ENCODE assay signal across 23 cellular contexts in genomic region chr11:2507945-2508749, GRCh38.
A peak's percentile ranks its signal among the peaks of the same experiment; 100 is the strongest.
DNase-seq lines count a peak whose midpoint lies in the region; ATAC-seq and TF ChIP-seq lines count a peak whose summit lies in the region.
"Had no signal": no experiment of that assay in that cellular context is flagged by ENCODE, and none has a peak within 500 bp of the region (broad histone marks: within the 10 kb centered on the region; RNA-seq: fewer than 3 reads in every experiment).

No MANE protein-coding gene starts in this region.

- no peak overlapping the region for H3K9ac ChIP-seq in H9 (ENCODE audit: extremely low read depth, insufficient read length, low read length)

- no peak overlapping the region for H3K18ac ChIP-seq in H9 (ENCODE audit: insufficient read length, low read depth, low read length)

- H3K36me3 Mint-ChIP-seq in H9 (ENCODE audit: insufficient read depth in 1 of 3, low read depth in 3 of 3), result no peaks in the 10 kb centered on the region

- no peak overlapping the region; the same call in 1 of the 2 replicates for H3K14ac ChIP-seq in H9 (ENCODE audit: insufficient read depth, low read length)

- no peak overlapping the region for H3K56ac ChIP-seq in H9 (ENCODE audit: insufficient read length, low read depth, low read length)

- peaks cover 92% of the 10 kb centered on the region for H3K27me3 Mint-ChIP-seq in H9 (ENCODE audit: low read depth)

- H3K23me2 ChIP-seq in H9 (ENCODE audit: insufficient read length, low read depth, low read length, poor library complexity, severe bottlenecking), result no peaks in the 10 kb centered on the region

- H3K4me1 ChIP-seq in H9 (ENCODE audit: insufficient read depth, low read length) (no peaks in the 10 kb centered on the region), spleen (peaks cover 0 to 34% (median 11%) of the 10 kb centered on the region in 6 donors)
- H3K4me1 ChIP-seq: ascending aorta had no signal

- H3K36me3 ChIP-seq in spleen, result no peaks in the 10 kb centered on the region
- H3K36me3 ChIP-seq: ascending aorta had no signal

- no peak overlapping the region for H3T11ph ChIP-seq in H9 (ENCODE audit: low read length)

- H3K9me3 ChIP-seq in H9 (ENCODE audit: control insufficient read depth, low read depth, low read length), result no peaks in the 10 kb centered on the region
- H3K9me3 ChIP-seq in spleen, result no peaks in the 10 kb centered on the region
- H3K9me3 ChIP-seq: ascending aorta had no signal

- peak; percentile 53 for DNase-seq in activated effector memory CD4-positive, alpha-beta T cell treated with anti-CD3 and anti-CD28 coated beads, Interleukin-2, amount 50 U/mL, for 16 hours
- DNase-seq in activated effector memory CD4-positive, alpha-beta T cell treated with Interleukin-2 at 50 U/mL for 16 hours, result no peak
- DNase-seq in H9 (peak; percentile 15), iPS-NIHi7 (ENCODE audit: extremely low spot score) (peak; percentile 4), spleen (peak; percentile 51), HPDE6-E6E7 (ENCODE audit: extremely low spot score) (no peak)
- DNase-seq: activated CD4-positive, alpha-beta T cell treated with anti-CD3 and anti-CD28 coated beads, Interleukin-2, amount 50 U/mL, for 1 hour; activated naive CD4-positive, alpha-beta T cell treated with anti-CD3 and anti-CD28 coated beads, Interleukin-2, amount 50 U/mL, for 16 hours; mammary epithelial cell; MM.1S; NCI-H146; NCI-H2171; NCI-H524; nucleus accumbens; stimulated activated CD8-positive, alpha-beta memory T cell treated with anti-CD3 and anti-CD28 coated beads, Interleukin-4, amount 100 ng/mL, for 48 hours had no signal

- no peak overlapping the region for H2BK12ac ChIP-seq in H9 (ENCODE audit: insufficient read length, low read depth, low read length)

- H2BK20ac ChIP-seq in H9 (ENCODE audit: low read depth, low read length, poor library complexity, severe bottlenecking), result no peak overlapping the region

- TF ChIP-seq POLR2A in spleen (IDR thresholded peaks at IDR 0.05), result no peak

- H3K79me2 ChIP-seq in H9 (ENCODE audit: insufficient read depth, low read length), result no peaks in the 10 kb centered on the region
- H3K79me2 ChIP-seq: hepatocyte had no signal

- no peaks in the 10 kb centered on the region for H4K20me1 ChIP-seq in H9 (ENCODE audit: control insufficient read depth, insufficient read depth, insufficient read length)

- no peak overlapping the region for H2BK120ac ChIP-seq in H9 (ENCODE audit: low read depth, low read length, poor library complexity, severe bottlenecking)

- H4K91ac ChIP-seq in H9 (ENCODE audit: insufficient read length, low read depth, low read length), result no peak overlapping the region

- peaks cover 25% of the 10 kb centered on the region; the same call in 1 of the 2 replicates for H3K27me3 ChIP-seq in H9 (ENCODE audit: insufficient read depth, low read length)
- no peaks in the 10 kb centered on the region for H3K27me3 ChIP-seq in spleen (replicated peaks in 1 of 7)
- H3K27me3 ChIP-seq: ascending aorta had no signal

- WGBS in H9 (ENCODE audit: extremely low coverage, insufficient read length, low lambda C conversion rate), result no CpG with 5 or more reads among the region's 12 CpGs
- 78 to 91% (median 88%) methylated on average over 9 to 12 of the region's 12 CpGs for WGBS in spleen, 5 donors

- no peak overlapping the region for H4K5ac ChIP-seq in H9 (ENCODE audit: insufficient read length, low read depth, low read length)

- H2BK5ac ChIP-seq in H9 (ENCODE audit: insufficient read length, low read length), result no peak overlapping the region

- H3K9me3 Mint-ChIP-seq in H9, result no peaks in the 10 kb centered on the region
- H3K9me3 Mint-ChIP-seq: central memory CD8-positive, alpha-beta T cell had no signal

- intact Hi-C loops in spleen (cut with DNase I; ENCODE audit: low total_unique reads), result no loop called here

- no peak overlapping the region for H2BK15ac ChIP-seq in H9 (ENCODE audit: low read depth, low read length)

- H2AK5ac ChIP-seq in H9 (ENCODE audit: insufficient read length, low read length), result no peak overlapping the region

- no peak overlapping the region for H3K4me2 ChIP-seq in H9 (ENCODE audit: insufficient read depth, insufficient read length, low read length)
- H3K4me2 ChIP-seq: hepatocyte had no signal

- ATAC-seq in GM18907 (IDR thresholded peaks at IDR 0.05; ENCODE audit: unreplicated experiment) (no peak), HG03342 (IDR thresholded peaks at IDR 0.05; ENCODE audit: unreplicated experiment) (no peak)

- no peaks in the 10 kb centered on the region for H3K4me1 Mint-ChIP-seq in H9

- no peaks in the 10 kb centered on the region for H3K79me1 ChIP-seq in H9 (ENCODE audit: insufficient read depth, low read depth, low read length, poor library complexity, severe bottlenecking)

- H3K4ac ChIP-seq in H9 (ENCODE audit: low read depth, low read length), result no peak overlapping the region

- no peak overlapping the region for H3K4me3 Mint-ChIP-seq in H9
- H3K4me3 Mint-ChIP-seq: central memory CD8-positive, alpha-beta T cell had no signal

- TF ChIP-seq CTCF in H9 (conservative IDR thresholded peaks at IDR 0.05) (no peak), spleen (IDR thresholded peaks at IDR 0.05 in 8 of 11, conservative IDR thresholded peaks at IDR 0.05 in 3 of 11) (no peak)

- H4K8ac ChIP-seq in H9 (replicated peaks; ENCODE audit: insufficient read length, low read depth, low read length), result no peak overlapping the region

- H3K27ac ChIP-seq in H9 (ENCODE audit: insufficient read length, low read depth, low read length) (no peak overlapping the region), spleen (no peak overlapping the region)
- H3K27ac ChIP-seq: ascending aorta, C4-2B, epithelial cell of prostate, hepatocyte, SK-N-MC had no signal

- H3K27ac Mint-ChIP-seq in H9, result no peak overlapping the region

- H3K23ac ChIP-seq in H9 (ENCODE audit: insufficient read length, low read depth, low read length), result no peak overlapping the region

- no peak overlapping the region for H2AFZ ChIP-seq in H9 (ENCODE audit: low read length)
- H2AFZ ChIP-seq: hepatocyte had no signal

- H3K4me3 ChIP-seq in spleen, result no peak overlapping the region
- H3K4me3 ChIP-seq: ascending aorta, hepatocyte, SK-N-MC had no signal

Comparison
In these comparisons a context has a peak if more than half of its experiments do, and no peak if none do; other contexts are left out.
1. DNase-seq: peak in activated effector memory CD4-positive, alpha-beta T cell treated with anti-CD3 and anti-CD28 coated beads, Interleukin-2, amount 50 U/mL, for 16 hours (single experiment), H9 (single experiment), iPS-NIHi7 (single experiment) and spleen (single experiment); none in activated effector memory CD4-positive, alpha-beta T cell treated with Interleukin-2 at 50 U/mL for 16 hours (single experiment) and HPDE6-E6E7 (single experiment).